In genomic region chr7:45294559-45294958, GRCh38 we compare ENCODE assay signal across 31 cellular contexts.
"Had no signal": no experiment of that assay in that cellular context is flagged by ENCODE, and none has a peak within 500 bp of the region (broad histone marks: within the 10 kb centered on the region; RNA-seq: fewer than 3 reads in every experiment).

No MANE protein-coding gene starts in this region.

- H3K27me3 ChIP-seq: brain microvascular endothelial cell, Peyer's patch had no signal

- H3K4me3 ChIP-seq: Peyer's patch had no signal

- H3K27ac ChIP-seq: brain microvascular endothelial cell, Peyer's patch, VCaP had no signal

- ATAC-seq: activated CD8-positive, alpha-beta T cell treated with anti-CD3 and anti-CD28 coated beads for 36 hours; activated T-cell treated with anti-CD3 and anti-CD28 coated beads, Interleukin-2, amount 50 U/mL, for 72 hours; activated T-helper 17 cell treated with anti-CD3 and anti-CD28 coated beads, Interleukin-2, amount 50 U/mL, for 72 hours; PC-3 had no signal

- DNase-seq: activated CD4-positive, alpha-beta T cell treated with anti-CD3 and anti-CD28 coated beads for 1 hour; activated CD4-positive, alpha-beta T cell treated with anti-CD3 and anti-CD28 coated beads for 48 hours; activated CD4-positive, CD25-positive, alpha-beta regulatory T cell; activated CD8-positive, alpha-beta T cell treated with anti-CD3 and anti-CD28 coated beads for 36 hours; activated effector memory CD4-positive, alpha-beta T cell treated with anti-CD3 and anti-CD28 coated beads, Interleukin-2, amount 50 U/mL, for 16 hours; activated naive CD4-positive, alpha-beta T cell; activated naive CD4-positive, alpha-beta T cell treated with anti-CD3 and anti-CD28 coated beads, Interleukin-2, amount 50 U/mL, for 16 hours; activated naive CD8-positive, alpha-beta T cell treated with anti-CD3 and anti-CD28 coated beads for 36 hours; activated T-cell treated with anti-CD3 and anti-CD28 coated beads, Interleukin-2, amount 50 U/mL, for 1 hour; activated T-cell treated with anti-CD3 and anti-CD28 coated beads, Interleukin-2, amount 50 U/mL, for 72 hours; amniotic stem cell; aorta; brain microvascular endothelial cell; Karpas-422; NCI-H1105; NCI-H1417 treated with DMSO at 0.1 percent for 48 hours; NCI-H1930; NCI-H2081 treated with DMSO at 0.1 percent for 48 hours; NCI-H226; NCI-H446 treated with DMSO at 0.1 percent for 48 hours; NCI-H69; NK-92 treated with Interleukin-12 subunit alpha and Interleukin-12 subunit beta, amount 100 ng/mL, for 24 hours; PC-3; Peyer's patch; RPMI8226; SW 1271; T-helper 1 cell; T-helper 2 cell; T-helper 9 cell had no signal

- H3K4me1 ChIP-seq: Peyer's patch had no signal

- H3K9me3 ChIP-seq: Peyer's patch had no signal

- H3K36me3 ChIP-seq: brain microvascular endothelial cell, Peyer's patch had no signal
